Comparison of ENCODE assay signal across 8 cellular contexts in genomic region chr10:11177926-11178453, GRCh38.
DNase-seq lines count a peak whose midpoint lies in the region; ATAC-seq, FAIRE-seq and TF ChIP-seq lines count a peak whose summit lies in the region.

No MANE protein-coding gene starts in this region.

- peaks cover 100% of the 10 kb centered on the region for H3K79me2 ChIP-seq in GM12878 (ENCODE audit: control insufficient read depth, insufficient read depth, low read length)
- peaks cover 59% of the 10 kb centered on the region for H3K79me2 ChIP-seq in neural progenitor cell (ENCODE audit: low read depth)

- no peak overlapping the region for H3K14ac ChIP-seq in IMR-90 (replicated peaks; ENCODE audit: low read depth, low read length)

- no peaks in the 10 kb centered on the region for H3K79me1 ChIP-seq in IMR-90 (ENCODE audit: low read depth in 1 of 2, low read length in 2 of 2)

- no peak overlapping the region for H3K56ac ChIP-seq in IMR-90 (ENCODE audit: extremely low read depth, insufficient read depth, low read length)

- no peak overlapping the region for H2AK5ac ChIP-seq in IMR-90 (ENCODE audit: low read depth, low read length)

- H2AK9ac ChIP-seq in IMR-90 (replicated peaks; ENCODE audit: low read depth, low read length, poor library complexity), result no peak overlapping the region

- POLR2A ChIA-PET in IMR-90 (lab: Charles Lee; ENCODE audit: unreplicated experiment), result no interaction called here
- POLR2A ChIA-PET in GM12878 (lab: Charles Lee), result interaction anchor here (0.5 to 8.7 kb wide), 14 partner anchors 9 to 93 kb away, joined by 3 to 130 read pairs (median 5); no protein-coding TSS in a partner anchor

- SMC1A ChIA-PET in GM12878 (lab: Charles Lee; ENCODE audit: uncharacterized antibody, unreplicated experiment), result interaction anchor here (1.0 to 18.3 kb wide), 25 partner anchors 11 to 95 kb away, joined by 3 to 417 read pairs (median 7); no protein-coding TSS in a partner anchor

- intact Hi-C loops in IMR-90 (cut with micrococcal nuclease) (no loop called here), GM12878 (cut with micrococcal nuclease; ENCODE audit: unreplicated experiment) (loop anchor here (1.0 to 10.0 kb wide), 7 partner anchors 13 to 507 kb away; no protein-coding TSS in a partner anchor)

- no peaks in the 10 kb centered on the region for H3K9me3 Mint-ChIP-seq in neural progenitor cell

- DNase-seq in GM12891 (ENCODE audit: insufficient read length, low spot score), result no peak
- DNase-seq in IMR-90, result no peak
- DNase-seq in GM12878 (ENCODE audit: low read depth, low spot score), result no peak
- peak; percentile 34 for DNase-seq in neural progenitor cell (ENCODE audit: low spot score)
- no peak for DNase-seq in BE2C
- no peak for DNase-seq in NCI-H2081 (lab: John Stamatoyannopoulos, UW)

- H3K36me3 ChIP-seq in IMR-90 (ENCODE audit: control insufficient read depth, insufficient read depth, low read length), result no peaks in the 10 kb centered on the region
- H3K36me3 ChIP-seq in GM12878 (ENCODE audit: control insufficient read depth in 2 of 2, insufficient read depth in 2 of 2, low read length in 1 of 2), result peaks cover 20 to 39% of the 10 kb centered on the region in 2 experiments
- H3K36me3 ChIP-seq in neural progenitor cell, result no peaks in the 10 kb centered on the region
- H3K36me3 ChIP-seq in BE2C, result no peaks in the 10 kb centered on the region

- H2AFZ ChIP-seq in IMR-90 (replicated peaks; ENCODE audit: low read length, poor library complexity) (no peak overlapping the region), GM12878 (ENCODE audit: control insufficient read depth, low read depth, low read length) (no peak overlapping the region), neural progenitor cell (replicated peaks) (no peak overlapping the region)

- CTCF ChIA-PET in IMR-90 (lab: Yijun Ruan, JAX), result no interaction called here
- CTCF ChIA-PET in GM12878 (lab: Yijun Ruan, JAX), result interaction anchor here (0.9 to 13.9 kb wide), 16 partner anchors 9 to 92 kb away, joined by 3 to 114 read pairs (median 8); no protein-coding TSS in a partner anchor

- TF ChIP-seq POLR2A in GM12891 (IDR thresholded peaks at IDR 0.05; ENCODE audit: low read depth, low read length), result peak; percentile 51; the same call in 1 of the 2 replicates
- TF ChIP-seq POLR2A in IMR-90 (IDR thresholded peaks at IDR 0.05; ENCODE audit: low read depth, low read length), result no peak
- no peak; the same call in none of the 2 replicates for TF ChIP-seq POLR2A in GM12878 (IDR thresholded peaks at IDR 0.05; ENCODE audit: low read depth, low read length)

- no peak overlapping the region for H3K4me3 ChIP-seq in IMR-90 (ENCODE audit: insufficient read depth, low read depth, low read length)
- H3K4me3 ChIP-seq in GM12878, result peak overlapping the region; percentile 54
- H3K4me3 ChIP-seq in neural progenitor cell, result no peak overlapping the region
- no peak overlapping the region for H3K4me3 ChIP-seq in BE2C (ENCODE audit: low read depth, low read length)

- peak overlapping the region; percentile 36; the same call in 1 of the 2 replicates for H2BK20ac ChIP-seq in IMR-90 (ENCODE audit: low read depth, low read length)

- H3K4ac ChIP-seq in IMR-90 (ENCODE audit: low read depth, low read length), result no peak overlapping the region

- FAIRE-seq in GM12891 (lab: Jason Lieb, UNC) (no peak), GM12878 (lab: Jason Lieb, UNC) (no peak)

- ATAC-seq in IMR-90 (ENCODE audit: low read depth) (no peak), GM12878 (peak; percentile 50), GM21367 (IDR thresholded peaks at IDR 0.05; ENCODE audit: unreplicated experiment) (no peak), HG03354 (IDR thresholded peaks at IDR 0.05; ENCODE audit: poor library complexity, severe bottlenecking, unreplicated experiment) (no peak)

- dilution Hi-C loops in IMR-90 (cut with HindIII; ENCODE audit: low sequenced_read_pairs, unreplicated experiment), result no loop called here

- peaks cover 6% of the 10 kb centered on the region for H3K4me1 Mint-ChIP-seq in neural progenitor cell

- no peak overlapping the region for H4K8ac ChIP-seq in IMR-90 (ENCODE audit: low read depth in 2 of 2, low read length in 2 of 2)

- no peak overlapping the region for H2BK15ac ChIP-seq in IMR-90 (ENCODE audit: low read depth, low read length)

- H3K4me1 ChIP-seq in IMR-90 (ENCODE audit: control insufficient read depth, insufficient read depth, low read length) (no peaks in the 10 kb centered on the region), GM12878 (ENCODE audit: control insufficient read depth, insufficient read depth, low read length) (peaks cover 73% of the 10 kb centered on the region), neural progenitor cell (peaks cover 6% of the 10 kb centered on the region), BE2C (no peaks in the 10 kb centered on the region)

- H4K20me1 ChIP-seq in IMR-90 (ENCODE audit: insufficient read depth, low read length), result no peaks in the 10 kb centered on the region
- H4K20me1 ChIP-seq in GM12878 (ENCODE audit: control insufficient read depth, insufficient read depth), result no peaks in the 10 kb centered on the region; the same call in 1 of the 2 replicates
- H4K20me1 ChIP-seq in neural progenitor cell (ENCODE audit: low read depth), result peaks cover 18% of the 10 kb centered on the region

- BruUV-seq in IMR-90 (replicated peaks; lab: Mats Ljungman, UMichigan) (no TSS peak), GM12878 (replicated peaks; lab: Mats Ljungman, UMichigan) (TSS peak; percentile 78)

- no peak for TF ChIP-seq RAD21 in IMR-90 (IDR thresholded peaks at IDR 0.05; ENCODE audit: low read length)
- peak; percentile 43; the same call in 1 of the 2 replicates for TF ChIP-seq RAD21 in GM12878 (IDR thresholded peaks at IDR 0.05; ENCODE audit: insufficient read depth, low read depth, low read length)

- in situ Hi-C loops in IMR-90 (cut with MboI; ENCODE audit: low sequenced_read_pairs) (no loop called here), GM12878 (cut with MboI) (loop anchor here (10.0 kb wide), 2 partner anchors 507 to 867 kb away; partner anchors contain the start of gene UPF2)

- H3K27me3 ChIP-seq in IMR-90 (ENCODE audit: control insufficient read depth, insufficient read depth, low read length) (no peaks in the 10 kb centered on the region), GM12878 (replicated peaks in 1 of 2; ENCODE audit: control insufficient read depth in 2 of 2, insufficient read depth in 2 of 2, low read length in 1 of 2) (no peaks in the 10 kb centered on the region), neural progenitor cell (no peaks in the 10 kb centered on the region), BE2C (no peaks in the 10 kb centered on the region)

- no peak overlapping the region for H3K4me3 Mint-ChIP-seq in neural progenitor cell

- RAD21 ChIA-PET in GM12878 (lab: Charles Lee; ENCODE audit: unreplicated experiment), result interaction anchor here (0.5 to 8.5 kb wide), 11 partner anchors 10 to 93 kb away, joined by 3 to 212 read pairs (median 12); no protein-coding TSS in a partner anchor

- H3K4me2 ChIP-seq in IMR-90 (ENCODE audit: low read depth, low read length) (no peak overlapping the region), GM12878 (ENCODE audit: control insufficient read depth, insufficient read depth) (peak overlapping the region; percentile 98), neural progenitor cell (no peak overlapping the region)

- no peak overlapping the region for H4K5ac ChIP-seq in IMR-90 (ENCODE audit: low read depth, low read length)

- TF ChIP-seq CTCF in IMR-90 (conservative IDR thresholded peaks at IDR 0.05; ENCODE audit: low read depth, low read length) (no peak), GM12878 (IDR thresholded peaks at IDR 0.05 in 2 of 3, conservative IDR thresholded peaks at IDR 0.05 in 1 of 3; ENCODE audit: control insufficient read depth in 2 of 3, extremely low read depth in 1 of 3, insufficient read depth in 1 of 3, low read depth in 3 of 3, low read length in 3 of 3) (peak in 2 of 3 experiments; percentile 32 to 46; a peak in 3 of 6 replicates), neural progenitor cell (IDR thresholded peaks at IDR 0.05) (no peak), BE2C (IDR thresholded peaks at IDR 0.05; ENCODE audit: low read depth, low read length) (no peak)

- H3K36me3 Mint-ChIP-seq in neural progenitor cell, result peaks cover 7% of the 10 kb centered on the region

- H3K27ac Mint-ChIP-seq in neural progenitor cell, result no peak overlapping the region

- no peak overlapping the region for H4K91ac ChIP-seq in IMR-90 (ENCODE audit: insufficient read depth, low read depth, low read length)

- H3F3A ChIP-seq in neural progenitor cell (ENCODE audit: low read depth), result no peaks in the 10 kb centered on the region

- no peaks in the 10 kb centered on the region for H3K9me1 ChIP-seq in IMR-90 (ENCODE audit: insufficient read depth, low read length)

- WGBS in IMR-90 (ENCODE audit: extremely low coverage in 2 of 2, insufficient read length in 1 of 2), 2 experiments, result 95% methylated on average over 11 of the region's 18 CpGs; no CpG with 5 or more reads in 1 of the 2 experiments
- WGBS in GM12878 (ENCODE audit: insufficient coverage, insufficient replicate concordance, low lambda C conversion rate, missing lambda C conversion rate), result 61% methylated on average over 18 of the region's 18 CpGs

- no peak overlapping the region for H3K18ac ChIP-seq in IMR-90 (ENCODE audit: low read depth, low read length)

- no peaks in the 10 kb centered on the region for H3K27me3 Mint-ChIP-seq in neural progenitor cell (ENCODE audit: insufficient read depth, low read depth)

- no peak overlapping the region for H3K23ac ChIP-seq in IMR-90 (ENCODE audit: low read depth, low read length)

- H3K9me3 ChIP-seq in IMR-90 (ENCODE audit: control insufficient read depth, insufficient read depth, low read length) (peaks cover 2% of the 10 kb centered on the region; the same call in 1 of the 2 replicates), GM12878 (replicated peaks; ENCODE audit: control insufficient read depth, insufficient read depth, low read length) (peaks cover 3% of the 10 kb centered on the region; the same call in 2 of the 3 replicates), neural progenitor cell (ENCODE audit: low read depth) (no peaks in the 10 kb centered on the region), BE2C (no peaks in the 10 kb centered on the region)

- no peak overlapping the region for H2BK120ac ChIP-seq in IMR-90 (ENCODE audit: low read depth, low read length)

- H2BK5ac ChIP-seq in IMR-90 (ENCODE audit: low read depth, low read length, poor library complexity, severe bottlenecking), result no peak overlapping the region

- H3K9ac ChIP-seq in IMR-90 (ENCODE audit: low read depth, low read length) (no peak overlapping the region), GM12878 (ENCODE audit: control insufficient read depth, insufficient read depth, low read length) (peak overlapping the region; percentile 60), neural progenitor cell (no peak overlapping the region)

- no peak for TF ChIP-seq EP300 in GM12878 (IDR thresholded peaks at IDR 0.05; ENCODE audit: borderline replicate concordance in 1 of 2, control insufficient read depth in 1 of 2, low read depth in 2 of 2, low read length in 2 of 2)

- H3K27ac ChIP-seq in IMR-90 (ENCODE audit: insufficient read depth, low read length) (no peak overlapping the region), GM12878 (ENCODE audit: control insufficient read depth, insufficient read depth) (peak overlapping the region; percentile 95), neural progenitor cell (no peak overlapping the region)

TF ChIP-seq in IMR-90, 13 proteins besides CTCF, POLR2A, EP300 and RAD21 (continues in another document):
- TF ChIP-seq SMC3 (IDR thresholded peaks at IDR 0.05; ENCODE audit: low read depth, low read length), result no peak

Comparison
In these comparisons a context has a peak if more than half of its experiments do, and no peak if none do; other contexts are left out.
1. CTCF ChIP-seq: peak in GM12878 (2 of 3); none in IMR-90 (single experiment), neural progenitor cell (single experiment) and BE2C (single experiment).